ENCODE assay signal across 1 cellular context in genomic region chr1:6784560-6785317, GRCh38.
TF ChIP-seq lines count a peak whose summit lies in the region.

No MANE protein-coding gene starts in this region.

TF ChIP-seq in liver, 16 proteins besides CTCF, POLR2A, EP300 and RAD21 (continued from another document):
- TF ChIP-seq, protein P1, sequence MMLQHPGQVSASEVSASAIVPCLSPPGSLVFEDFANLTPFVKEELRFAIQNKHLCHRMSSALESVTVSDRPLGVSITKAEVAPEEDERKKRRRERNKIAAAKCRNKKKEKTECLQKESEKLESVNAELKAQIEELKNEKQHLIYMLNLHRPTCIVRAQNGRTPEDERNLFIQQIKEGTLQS (IDR thresholded peaks at IDR 0.05) = no peak
- TF ChIP-seq RXRA (IDR thresholded peaks at IDR 0.05) (peak in 1 of 2 donors; percentile 5), SP1 (IDR thresholded peaks at IDR 0.05) (peak; percentile 100), FOXA2 (IDR thresholded peaks at IDR 0.05) (no peak), GABPA (IDR thresholded peaks at IDR 0.05 in 1 of 2, conservative IDR thresholded peaks at IDR 0.05 in 1 of 2) (peak; percentile 60 to 84), HNF4G (IDR thresholded peaks at IDR 0.05) (no peak)
